ENCODE assay signal across 12 cellular contexts in genomic region chr9:122457787-122458186, GRCh38. TPM values are rescaled to one million over a fixed set of nuclear protein-coding genes. Genes with fewer than 3 reads are reported as not detected.
"Had no signal": no experiment of that assay in that cellular context is flagged by ENCODE, and none has a peak within 500 bp of the region (broad histone marks: within the 10 kb centered on the region; RNA-seq: fewer than 3 reads in every experiment).

No MANE protein-coding gene starts in this region.

- H3K4me2 ChIP-seq: GM23338, KMS-11 had no signal

- ATAC-seq: GM23338, HCT116 had no signal

- H2AFZ ChIP-seq: GM23338 had no signal

- H3K9me3 ChIP-seq: HAP-1 had no signal

- H3K4me1 ChIP-seq: HAP-1 had no signal

- DNase-seq: H7, HFFc6, Karpas-422, KBM-7 had no signal

- H3K36me3 ChIP-seq: HAP-1 had no signal

- H3K4me3 ChIP-seq: GM23338, HAP-1 had no signal

- H3K27ac ChIP-seq: KMS-11 had no signal

- FAIRE-seq: H1, HTR-8/SVneo had no signal

- H3K9ac ChIP-seq: KMS-11 had no signal

RNA-seq across cellular contexts. Expression of gene OR1J1, which starts 19.9 kb away (rescaled TPM):
- total RNA-seq: GM23338, H1, H7, HFFc6, HT-29, LHCN-M2 had no signal
- polyA plus RNA-seq: GM23338, H1 had no signal

RNA-seq across cellular contexts. Expression of gene OR1J2, which starts 52.8 kb away (rescaled TPM):
- total RNA-seq: GM23338, H1, H7, HFFc6, HT-29, LHCN-M2 had no signal
- polyA plus RNA-seq: GM23338, H1 had no signal
